Comparison of ENCODE assay signal across 25 cellular contexts in the genomic region with DNA sequence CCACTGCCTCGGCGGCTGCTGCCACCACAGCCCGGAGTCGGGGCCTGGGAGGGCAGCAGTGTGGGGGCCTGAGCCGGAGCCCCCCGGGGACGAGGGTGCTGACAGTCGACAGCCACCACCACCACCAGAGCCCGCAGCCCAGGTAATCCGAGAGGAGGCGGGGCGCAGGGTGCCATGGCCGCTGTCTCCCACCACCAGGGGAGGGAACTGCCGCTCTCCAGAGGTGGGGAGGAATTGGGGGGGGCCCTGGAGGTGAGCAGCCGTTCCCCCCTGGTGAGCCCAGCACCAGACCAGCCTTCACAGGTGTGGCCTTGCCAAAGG.
"Had no signal": no experiment of that assay in that cellular context is flagged by ENCODE, and none has a peak within 500 bp of the region (broad histone marks: within the 10 kb centered on the region; RNA-seq: fewer than 3 reads in every experiment).

No MANE protein-coding gene starts in this region.

- FAIRE-seq: colon, frontal cortex had no signal

- DNase-seq: activated CD4-positive, alpha-beta memory T cell treated with anti-CD3 and anti-CD28 coated beads, Interleukin-2, amount 10 ng/mL, durations not matched to agents 7 days and 5 days; activated CD4-positive, alpha-beta T cell treated with anti-CD3 and anti-CD28 coated beads for 36 hours; activated CD4-positive, alpha-beta T cell treated with anti-CD3 and anti-CD28 coated beads, Interleukin-2, amount 10 ng/mL, durations not matched to agents 7 days and 5 days; activated CD4-positive, alpha-beta T cell treated with anti-CD3 and anti-CD28 coated beads, Interleukin-2, amount 50 U/mL, for 4 hours; activated CD4-positive, CD25-positive, alpha-beta regulatory T cell; activated CD4-positive, CD25-positive, alpha-beta regulatory T cell treated with anti-CD3 and anti-CD28 coated beads, Interleukin-2, amount 50 U/mL, for 72 hours; activated CD8-positive, alpha-beta memory T cell treated with anti-CD3 and anti-CD28 coated beads for 24 hours; activated effector memory CD4-positive, alpha-beta T cell treated with anti-CD3 and anti-CD28 coated beads, Interleukin-2, amount 50 U/mL, for 16 hours; activated naive CD4-positive, alpha-beta T cell treated with anti-CD3 and anti-CD28 coated beads for 36 hours; activated naive CD8-positive, alpha-beta T cell treated with anti-CD3 and anti-CD28 coated beads for 36 hours; activated naive CD8-positive, alpha-beta T cell treated with anti-CD3 and anti-CD28 coated beads, Interleukin-2, amount 50 U/mL, for 24 hours; activated T-cell treated with anti-CD3 and anti-CD28 coated beads, Interleukin-2, amount 50 U/mL, for 48 hours; adrenal gland; aorta; body of pancreas; cortex of kidney; dermis blood vessel endothelial cell; effector CD4-positive, alpha-beta T cell; effector memory CD8-positive, alpha-beta T cell; erythroblast; esophagus squamous epithelium; head of caudate nucleus; T-helper 2 cell had no signal

- ATAC-seq: activated CD4-positive, alpha-beta T cell treated with anti-CD3 and anti-CD28 coated beads for 36 hours; activated naive CD8-positive, alpha-beta T cell treated with anti-CD3 and anti-CD28 coated beads, Interleukin-2, amount 50 U/mL, for 24 hours; body of pancreas; effector memory CD8-positive, alpha-beta T cell had no signal

- H3K4me1 ChIP-seq: adrenal gland, body of pancreas had no signal

- H3K27me3 ChIP-seq: adrenal gland, body of pancreas, esophagus squamous epithelium had no signal

- H3K4me3 ChIP-seq: adrenal gland, body of pancreas, esophagus squamous epithelium had no signal

- H3K27ac ChIP-seq: body of pancreas, esophagus squamous epithelium had no signal

- H3K9me3 ChIP-seq: adrenal gland, body of pancreas, esophagus squamous epithelium had no signal

- H3K36me3 ChIP-seq: adrenal gland, esophagus squamous epithelium had no signal
